8 cellular contexts compared by ENCODE assay signal in the genomic region with DNA sequence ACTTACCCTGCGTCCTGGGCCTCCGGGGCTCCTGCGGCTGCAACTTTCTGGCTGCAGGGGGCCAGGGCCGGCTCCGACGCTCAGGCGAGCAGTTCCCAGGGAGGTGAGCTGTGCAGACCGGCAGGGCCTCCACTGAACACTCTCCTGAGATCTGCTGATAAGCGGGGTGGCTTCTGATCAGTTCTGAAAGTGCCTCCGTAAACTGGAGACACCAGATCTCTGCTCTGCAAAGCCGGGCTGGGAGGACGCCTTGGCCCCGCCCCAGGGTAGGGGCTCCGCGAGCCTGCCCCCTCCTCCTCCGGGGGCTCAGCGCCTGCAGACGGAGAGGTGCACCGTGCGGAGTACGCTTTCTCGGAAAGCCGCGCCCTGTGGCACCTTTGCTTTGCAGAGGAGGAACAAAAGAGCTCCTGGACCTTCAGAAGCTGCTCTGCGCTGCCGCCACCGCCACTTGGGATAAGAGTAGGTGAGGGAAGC.
DNase-seq lines count a peak whose midpoint lies in the region; ATAC-seq and TF ChIP-seq lines count a peak whose summit lies in the region.

No MANE protein-coding gene starts in this region.

- no peaks in the 10 kb centered on the region for H3F3A ChIP-seq in smooth muscle cell (ENCODE audit: low read depth)

- H3K4me2 ChIP-seq in H9 (ENCODE audit: insufficient read depth, insufficient read length, low read length) (peak overlapping the region; percentile 32), smooth muscle cell (peak overlapping the region; percentile 86)

- no peak overlapping the region for H2BK5ac ChIP-seq in H9 (ENCODE audit: insufficient read length, low read length)

- no peak overlapping the region for H2BK120ac ChIP-seq in H9 (ENCODE audit: low read depth, low read length, poor library complexity, severe bottlenecking)

- H4K91ac ChIP-seq in H9 (ENCODE audit: insufficient read length, low read depth, low read length) = no peak overlapping the region

- no peak overlapping the region; a peak in 1 of 7 replicates for H3K27ac Mint-ChIP-seq in H9

- no peak overlapping the region for H3K4ac ChIP-seq in H9 (ENCODE audit: low read depth, low read length)

- H3K27me3 ChIP-seq in H9 (ENCODE audit: insufficient read depth, low read length) (no peaks in the 10 kb centered on the region), right atrium auricular region (no peaks in the 10 kb centered on the region), smooth muscle cell (ENCODE audit: low read depth) (peaks cover 4% of the 10 kb centered on the region), gastrocnemius medialis (no peaks in the 10 kb centered on the region)

- peak; percentile 49 for TF ChIP-seq CTCF in H9 (conservative IDR thresholded peaks at IDR 0.05)
- no peak for TF ChIP-seq CTCF in right atrium auricular region (IDR thresholded peaks at IDR 0.05)
- peak; percentile 9 for TF ChIP-seq CTCF in smooth muscle cell (IDR thresholded peaks at IDR 0.05; ENCODE audit: borderline replicate concordance, insufficient read depth, poor library complexity, severe bottlenecking)
- no peak for TF ChIP-seq CTCF in gastrocnemius medialis (IDR thresholded peaks at IDR 0.05 in 4 of 5, conservative IDR thresholded peaks at IDR 0.05 in 1 of 5)

- H3K36me3 ChIP-seq in right atrium auricular region (peaks cover 3% of the 10 kb centered on the region), smooth muscle cell (ENCODE audit: low read depth) (no peaks in the 10 kb centered on the region), gastrocnemius medialis (no peaks in the 10 kb centered on the region)

- H3K56ac ChIP-seq in H9 (ENCODE audit: insufficient read length, low read depth, low read length) = no peak overlapping the region

- H4K5ac ChIP-seq in H9 (ENCODE audit: insufficient read length, low read depth, low read length) = no peak overlapping the region

- H2BK15ac ChIP-seq in H9 (ENCODE audit: low read depth, low read length) = no peak overlapping the region

- no peaks in the 10 kb centered on the region for H3K27me3 Mint-ChIP-seq in H9 (ENCODE audit: low read depth)

- TF ChIP-seq POLR2A in gastrocnemius medialis (IDR thresholded peaks at IDR 0.05) = no peak

- H3K79me2 ChIP-seq in H9 (ENCODE audit: insufficient read depth, low read length) (no peaks in the 10 kb centered on the region), smooth muscle cell (ENCODE audit: low read depth) (no peaks in the 10 kb centered on the region)

- H3K4me3 ChIP-seq in right atrium auricular region (peak overlapping the region; percentile 13 to 35), smooth muscle cell (peak overlapping the region; percentile 49), gastrocnemius medialis (no peak overlapping the region)

- no peak overlapping the region for H3K27ac ChIP-seq in H9 (ENCODE audit: insufficient read length, low read depth, low read length)
- no peak overlapping the region for H3K27ac ChIP-seq in right atrium auricular region
- no peak overlapping the region for H3K27ac ChIP-seq in smooth muscle cell (ENCODE audit: low read depth)
- H3K27ac ChIP-seq in gastrocnemius medialis = no peak overlapping the region

- no peak for ATAC-seq in GM18511 (IDR thresholded peaks at IDR 0.05; ENCODE audit: unreplicated experiment)
- no peak for ATAC-seq in gastrocnemius medialis

- H4K8ac ChIP-seq in H9 (replicated peaks; ENCODE audit: insufficient read length, low read depth, low read length) = no peak overlapping the region

- H3K18ac ChIP-seq in H9 (ENCODE audit: insufficient read length, low read depth, low read length) = no peak overlapping the region

- H3K4me1 Mint-ChIP-seq in H9 = peaks cover 4 to 6% of the 10 kb centered on the region in 2 experiments

- H3K9me3 Mint-ChIP-seq in H9 = no peaks in the 10 kb centered on the region

- WGBS in H9 (ENCODE audit: extremely low coverage, insufficient read length, low lambda C conversion rate) = no CpG with 5 or more reads among the region's 27 CpGs
- WGBS in smooth muscle cell (ENCODE audit: low lambda C conversion rate) = 10% methylated on average over 27 of the region's 27 CpGs

- H2AFZ ChIP-seq in H9 (ENCODE audit: low read length) = no peak overlapping the region
- peak overlapping the region; percentile 69 for H2AFZ ChIP-seq in smooth muscle cell (ENCODE audit: low read depth)

- H3K23me2 ChIP-seq in H9 (ENCODE audit: insufficient read length, low read depth, low read length, poor library complexity, severe bottlenecking) = peaks cover 7% of the 10 kb centered on the region

- H2AK5ac ChIP-seq in H9 (ENCODE audit: insufficient read length, low read length) = no peak overlapping the region

- H2BK12ac ChIP-seq in H9 (ENCODE audit: insufficient read length, low read depth, low read length) = no peak overlapping the region

- H3K14ac ChIP-seq in H9 (ENCODE audit: insufficient read depth, low read length) = peak overlapping the region; percentile 9; the same call in 1 of the 2 replicates

- H3K4me3 Mint-ChIP-seq in H9 = peak overlapping the region; percentile 54 to 77

- intact Hi-C loops in gastrocnemius medialis (cut with DNase I; ENCODE audit: low total_unique reads) = no loop called here

- H3K23ac ChIP-seq in H9 (ENCODE audit: insufficient read length, low read depth, low read length) = no peak overlapping the region

- H3K9me3 ChIP-seq in H9 (ENCODE audit: control insufficient read depth, low read depth, low read length) (no peaks in the 10 kb centered on the region), right atrium auricular region (no peaks in the 10 kb centered on the region), smooth muscle cell (replicated peaks; ENCODE audit: low read depth) (no peaks in the 10 kb centered on the region), gastrocnemius medialis (no peaks in the 10 kb centered on the region)

- no peak overlapping the region for H3K9ac ChIP-seq in H9 (ENCODE audit: extremely low read depth, insufficient read length, low read length)
- H3K9ac ChIP-seq in smooth muscle cell (ENCODE audit: low read depth) = no peak overlapping the region

- no peak overlapping the region for H2BK20ac ChIP-seq in H9 (ENCODE audit: low read depth, low read length, poor library complexity, severe bottlenecking)

- in situ Hi-C loops in gastrocnemius medialis (cut with MboI; ENCODE audit: low sequenced_read_pairs in 4 of 4) = loop anchor here in 3 of 4 donors (25.0 kb wide), 1 partner anchor 256 kb away; a partner anchor contains a TSS

- H3K4me1 ChIP-seq in H9 (ENCODE audit: insufficient read depth, low read length) (no peaks in the 10 kb centered on the region), right atrium auricular region (no peaks in the 10 kb centered on the region), smooth muscle cell (ENCODE audit: low read depth) (no peaks in the 10 kb centered on the region), gastrocnemius medialis (no peaks in the 10 kb centered on the region)

- no peaks in the 10 kb centered on the region for H3K79me1 ChIP-seq in H9 (ENCODE audit: insufficient read depth, low read depth, low read length, poor library complexity, severe bottlenecking)

- no peak overlapping the region for H3T11ph ChIP-seq in H9 (ENCODE audit: low read length)

- DNase-seq in H9 (peak; percentile 71), right atrium auricular region (ENCODE audit: low spot score) (no peak), smooth muscle cell (lab: John Stamatoyannopoulos, UW; ENCODE audit: unreplicated experiment) (no peak), gastrocnemius medialis (no peak), anterior cingulate cortex (lab: John Stamatoyannopoulos, UW) (no peak), CD1c-positive myeloid dendritic cell (ENCODE audit: extremely low spot score) (no peak)
- peak; percentile 22 for DNase-seq in activated T-cell treated with anti-CD3 and anti-CD28 coated beads, Interleukin-2, amount 50 U/mL, for 1 hour

- peaks cover 0 to 5% (median 2%) of the 10 kb centered on the region in 3 experiments; a peak in 3 of 7 replicates for H3K36me3 Mint-ChIP-seq in H9 (ENCODE audit: insufficient read depth in 1 of 3, low read depth in 3 of 3)

- H4K20me1 ChIP-seq in H9 (ENCODE audit: control insufficient read depth, insufficient read depth, insufficient read length) (no peaks in the 10 kb centered on the region), smooth muscle cell (ENCODE audit: low read depth) (no peaks in the 10 kb centered on the region)

Comparison
In these comparisons a context has a peak if more than half of its experiments do, and no peak if none do; other contexts are left out.
1. DNase-seq: peak in H9 (single experiment) and activated T-cell treated with anti-CD3 and anti-CD28 coated beads, Interleukin-2, amount 50 U/mL, for 1 hour (single experiment); none in right atrium auricular region (single experiment), smooth muscle cell (single experiment), gastrocnemius medialis (0 of 2), anterior cingulate cortex (0 of 58) and CD1c-positive myeloid dendritic cell (single experiment).
2. CTCF ChIP-seq: peak in H9 (single experiment) and smooth muscle cell (single experiment); none in right atrium auricular region (0 of 2) and gastrocnemius medialis (0 of 5).
3. H3K4me3 ChIP-seq: peak in right atrium auricular region (2 of 2) and smooth muscle cell (single experiment); none in gastrocnemius medialis (0 of 4).